21 cellular contexts compared by ENCODE assay signal in the genomic region with DNA sequence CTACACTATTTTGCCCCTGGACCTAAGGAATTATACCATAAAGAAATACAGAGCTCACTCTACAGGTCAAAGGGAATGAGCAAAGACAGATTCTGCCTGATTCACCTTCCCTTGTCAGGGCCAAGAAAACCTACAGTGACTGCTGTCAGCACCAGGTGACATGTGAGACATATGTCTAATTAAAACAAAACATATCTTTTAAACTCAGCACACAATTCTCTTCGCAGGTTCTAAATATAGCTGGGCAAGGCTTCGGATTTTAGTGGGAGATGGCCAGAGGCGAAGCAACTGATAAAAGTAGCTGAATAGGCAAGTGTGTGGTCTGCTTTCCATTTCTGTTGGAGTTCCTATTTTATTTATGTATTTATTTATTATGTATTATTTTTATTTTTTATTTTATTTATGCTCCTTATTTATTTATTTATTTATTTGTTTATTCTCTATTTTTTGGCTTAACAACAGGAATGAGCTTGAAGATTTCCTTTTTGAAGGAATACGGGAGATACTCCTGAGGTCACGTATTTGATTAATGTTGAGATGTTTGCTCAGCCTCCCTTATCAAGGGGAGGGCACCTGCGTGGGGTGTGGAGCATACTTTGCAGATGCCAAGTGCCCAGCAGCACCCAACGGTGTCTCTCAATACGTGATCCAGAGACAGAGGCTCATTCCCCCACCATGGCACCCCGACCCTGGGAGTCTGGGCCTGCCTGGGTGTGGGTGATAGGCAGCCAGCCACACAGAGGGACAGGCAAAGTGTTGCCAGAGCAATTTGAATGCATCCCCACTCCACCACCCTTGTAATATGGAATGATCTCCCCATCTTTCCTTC.
"Had no signal": no experiment of that assay in that cellular context is flagged by ENCODE, and none has a peak within 500 bp of the region (broad histone marks: within the 10 kb centered on the region; RNA-seq: fewer than 3 reads in every experiment).

No MANE protein-coding gene starts in this region.

- H3K4me1 ChIP-seq: prostate gland, thyroid gland had no signal

- H3K27ac ChIP-seq: lower lobe of right lung, neutrophil, ovary, prostate gland, thyroid gland had no signal

- ATAC-seq: activated T-cell treated with anti-CD3 and anti-CD28 coated beads, Interleukin-2, amount 50 U/mL, for 72 hours; naive thymus-derived CD4-positive, alpha-beta T cell; stimulated activated naive CD8-positive, alpha-beta T cell treated with anti-CD3 and anti-CD28 coated beads, Interleukin-15, Interleukin-2, amounts not matched to agents 100 U/mL and 50 U/mL, for 24 hours; T-helper 17 cell had no signal

- H3K4me3 ChIP-seq: lower lobe of right lung, ovary, prostate gland, thyroid gland had no signal

- DNase-seq: activated CD4-positive, alpha-beta T cell treated with anti-CD3 and anti-CD28 coated beads for 4 hours; activated CD4-positive, alpha-beta T cell treated with anti-CD3 and anti-CD28 coated beads, Interleukin-2, amount 50 U/mL, for 48 hours; activated CD4-positive, CD25-positive, alpha-beta regulatory T cell; activated CD8-positive, alpha-beta memory T cell treated with anti-CD3 and anti-CD28 coated beads, Interleukin-2, amount 50 U/mL, for 48 hours; activated effector memory CD4-positive, alpha-beta T cell treated with anti-CD3 and anti-CD28 coated beads, Interleukin-2, amount 50 U/mL, for 16 hours; activated naive CD4-positive, alpha-beta T cell treated with anti-CD3 and anti-CD28 coated beads, Interleukin-2, amount 10 ng/mL, durations not matched to agents 7 days and 5 days; activated T-cell treated with anti-CD3 and anti-CD28 coated beads, Interleukin-2, amount 50 U/mL, for 72 hours; amygdala; cortex of kidney; immature natural killer cell; kidney glomerular epithelial cell; lower lobe of right lung; mesendoderm; naive thymus-derived CD4-positive, alpha-beta T cell; ovary; stimulated activated CD4-positive, alpha-beta T cell treated with anti-CD3 and anti-CD28 coated beads, Interleukin-4, amount 100 ng/mL, for 24 hours; stimulated activated naive CD8-positive, alpha-beta T cell treated with anti-CD3 and anti-CD28 coated beads, Interleukin-15, Interleukin-2, amounts not matched to agents 100 U/mL and 50 U/mL, for 24 hours; T-helper 17 cell; thyroid gland had no signal

- H3K36me3 ChIP-seq: lower lobe of right lung, neutrophil, ovary, prostate gland, thyroid gland had no signal

- H3K27me3 ChIP-seq: neutrophil, ovary, thyroid gland had no signal

- H3K9me3 ChIP-seq: lower lobe of right lung, neutrophil, ovary, prostate gland, thyroid gland had no signal
